1 cellular context compared by ENCODE assay signal in genomic region chr4:84484274-84484673, GRCh38.
TF ChIP-seq lines count a peak whose summit lies in the region.

No MANE protein-coding gene starts in this region.

TF ChIP-seq in HepG2, 621 proteins besides CTCF, POLR2A, EP300 and RAD21 (continued from another document):
- TF ChIP-seq ZFP91 (CRISPR knock-in tag; IDR thresholded peaks at IDR 0.05; ENCODE audit: borderline replicate concordance): no peak
TF ChIP-seq in HepG2: peak in this region for 0.
